29 cellular contexts compared by ENCODE assay signal in the genomic region with DNA sequence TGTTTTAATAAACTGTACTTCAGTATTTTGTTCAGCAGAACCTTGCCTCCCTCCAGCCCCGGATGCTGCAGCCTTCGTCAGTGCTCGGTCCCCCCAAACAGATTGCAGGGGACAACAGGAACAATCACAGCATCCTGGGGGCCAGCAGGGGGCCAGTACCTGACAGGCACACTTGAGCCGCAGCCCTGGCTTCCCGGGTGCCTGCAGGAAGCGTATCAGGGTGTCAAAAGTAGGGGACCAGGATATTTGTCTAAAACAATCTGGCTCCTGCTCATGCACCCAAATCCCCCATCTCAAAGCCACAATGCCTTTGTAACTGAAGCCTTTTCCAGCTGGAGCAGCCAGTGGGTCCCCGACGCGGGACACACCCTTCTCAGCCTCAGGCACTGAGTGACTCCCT.
"Had no signal": no experiment of that assay in that cellular context is flagged by ENCODE, and none has a peak within 500 bp of the region (broad histone marks: within the 10 kb centered on the region; RNA-seq: fewer than 3 reads in every experiment).

No MANE protein-coding gene starts in this region.

- H3K4me1 ChIP-seq: ascending aorta had no signal

- H3K4me1 Mint-ChIP-seq: activated CD4-positive, alpha-beta T cell treated with anti-CD3 and anti-CD28 coated beads, Interleukin-2, amount 10 ng/mL, durations not matched to agents 24 days and 14 days; activated naive CD4-positive, alpha-beta T cell treated with anti-CD3 and anti-CD28 coated beads, Interleukin-2, amount 50 U/mL, for 24 hours; activated naive CD8-positive, alpha-beta T cell treated with anti-CD3 and anti-CD28 coated beads, Interleukin-2, amount 10 ng/mL, durations not matched to agents 7 days and 5 days had no signal

- H3K36me3 ChIP-seq: ascending aorta, cardiac muscle cell, WERI-Rb-1 had no signal

- H3K27ac ChIP-seq: ascending aorta, cardiac muscle cell, WERI-Rb-1 had no signal

- H3K9me3 Mint-ChIP-seq: activated CD4-positive, alpha-beta T cell treated with anti-CD3 and anti-CD28 coated beads, Interleukin-2, amount 10 ng/mL, durations not matched to agents 24 days and 14 days; activated naive CD4-positive, alpha-beta T cell treated with anti-CD3 and anti-CD28 coated beads, Interleukin-2, amount 50 U/mL, for 24 hours; activated naive CD8-positive, alpha-beta T cell treated with anti-CD3 and anti-CD28 coated beads, Interleukin-2, amount 10 ng/mL, durations not matched to agents 7 days and 5 days had no signal

- H3K27ac Mint-ChIP-seq: activated CD4-positive, alpha-beta T cell treated with anti-CD3 and anti-CD28 coated beads, Interleukin-2, amount 10 ng/mL, durations not matched to agents 24 days and 14 days; activated CD8-positive, alpha-beta T cell treated with anti-CD3 and anti-CD28 coated beads for 36 hours; activated naive CD4-positive, alpha-beta T cell treated with anti-CD3 and anti-CD28 coated beads, Interleukin-2, amount 50 U/mL, for 24 hours; activated naive CD8-positive, alpha-beta T cell treated with anti-CD3 and anti-CD28 coated beads, Interleukin-2, amount 10 ng/mL, durations not matched to agents 7 days and 5 days; activated T-helper 2 cell treated with anti-CD3 and anti-CD28 coated beads, Interferon-gamma antibody, Interleukin-2, Interleukin-4, amounts not matched to agents 10 μg/mL and 5 μg/mL and 100 μg/mL, durations not matched to agents 14 hours and 24 hours and 36 hours had no signal

- H3K4me3 ChIP-seq: ascending aorta, cardiac muscle cell, K562 had no signal

- H3K4me3 Mint-ChIP-seq: activated CD4-positive, alpha-beta T cell treated with anti-CD3 and anti-CD28 coated beads, Interleukin-2, amount 10 ng/mL, durations not matched to agents 24 days and 14 days; activated CD8-positive, alpha-beta T cell treated with anti-CD3 and anti-CD28 coated beads for 36 hours; activated naive CD4-positive, alpha-beta T cell treated with anti-CD3 and anti-CD28 coated beads, Interleukin-2, amount 50 U/mL, for 24 hours; activated naive CD8-positive, alpha-beta T cell treated with anti-CD3 and anti-CD28 coated beads, Interleukin-2, amount 10 ng/mL, durations not matched to agents 7 days and 5 days had no signal

- H3K9me3 ChIP-seq: ascending aorta had no signal

- ATAC-seq: activated CD8-positive, alpha-beta T cell treated with anti-CD3 and anti-CD28 coated beads for 36 hours; K562; Panc1; Right ventricle myocardium inferior had no signal

- H3K27me3 Mint-ChIP-seq: activated CD4-positive, alpha-beta T cell treated with anti-CD3 and anti-CD28 coated beads, Interleukin-2, amount 10 ng/mL, durations not matched to agents 24 days and 14 days; activated naive CD8-positive, alpha-beta T cell treated with anti-CD3 and anti-CD28 coated beads, Interleukin-2, amount 10 ng/mL, durations not matched to agents 7 days and 5 days had no signal

- H3K36me3 Mint-ChIP-seq: activated naive CD4-positive, alpha-beta T cell treated with anti-CD3 and anti-CD28 coated beads, Interleukin-2, amount 50 U/mL, for 24 hours; activated naive CD8-positive, alpha-beta T cell treated with anti-CD3 and anti-CD28 coated beads, Interleukin-2, amount 10 ng/mL, durations not matched to agents 7 days and 5 days had no signal

- DNase-seq: activated CD4-positive, alpha-beta T cell treated with anti-CD3 and anti-CD28 coated beads, Interleukin-2, amount 10 ng/mL, durations not matched to agents 24 days and 14 days; activated CD4-positive, alpha-beta T cell treated with anti-CD3 and anti-CD28 coated beads, Interleukin-2, amount 50 U/mL, for 4 hours; activated CD8-positive, alpha-beta T cell treated with anti-CD3 and anti-CD28 coated beads for 36 hours; activated gamma-delta T cell; activated naive CD4-positive, alpha-beta T cell treated with Interleukin-2 at 50 U/mL for 16 hours; activated naive CD8-positive, alpha-beta T cell treated with anti-CD3 and anti-CD28 coated beads, Interleukin-2, amount 10 ng/mL, durations not matched to agents 7 days and 5 days; activated T-cell treated with anti-CD3 and anti-CD28 coated beads, Interleukin-2, amount 50 U/mL, for 1 hour; amygdala; NCI-H1092 treated with DMSO at 0.1 percent for 48 hours; NCI-H1417; NCI-H146; NCI-H187; NCI-H2029 treated with DMSO at 0.1 percent for 48 hours; NCI-H2107; NCI-H2171; NCI-H510A treated with DMSO at 0.1 percent for 48 hours; SIG-M5; SW 1271; T-helper 1 cell; T-helper 2 cell; T-helper 9 cell; WERI-Rb-1 had no signal

- H3K27me3 ChIP-seq: ascending aorta had no signal
